ENCODE assay signal across 1 cellular context in the genomic region with DNA sequence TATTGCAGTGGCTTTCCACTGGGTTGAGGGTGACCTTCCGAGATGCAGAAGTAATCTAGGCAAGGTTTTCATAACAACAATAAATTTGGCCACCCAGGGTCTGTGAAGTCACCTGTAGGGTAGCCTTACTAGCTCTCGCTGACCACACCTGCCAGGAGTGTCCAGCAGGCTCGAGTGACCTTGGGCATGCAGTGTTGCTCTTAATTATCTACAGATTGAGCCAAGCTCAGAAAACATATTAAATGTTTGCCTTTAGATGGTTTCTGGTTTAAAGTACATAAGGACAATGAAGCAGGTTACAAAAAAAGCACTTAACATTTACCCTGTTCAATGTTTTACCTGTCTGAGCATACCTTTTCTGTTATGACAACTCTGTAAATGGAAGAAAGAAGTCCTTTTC.
TF ChIP-seq lines count a peak whose summit lies in the region.

No MANE protein-coding gene starts in this region.

TF ChIP-seq in K562, 482 proteins besides CTCF, POLR2A, EP300 and RAD21:
- TF ChIP-seq NCOA4 (IDR thresholded peaks at IDR 0.05; ENCODE audit: partially characterized antibody): no peak
- no peak for TF ChIP-seq TOE1 (IDR thresholded peaks at IDR 0.05; ENCODE audit: borderline replicate concordance)
- TF ChIP-seq TOE1 (CRISPR knock-in tag; IDR thresholded peaks at IDR 0.05; ENCODE audit: borderline replicate concordance, low read depth): no peak
- TF ChIP-seq CBFA2T3 (IDR thresholded peaks at IDR 0.05): no peak
- TF ChIP-seq TRIM28 (IDR thresholded peaks at IDR 0.05): no peak
- TF ChIP-seq DIDO1 (tag; IDR thresholded peaks at IDR 0.05; ENCODE audit: low read depth): no peak
